12 cellular contexts compared by ENCODE assay signal in genomic region chr10:117449636-117450035, GRCh38.
DNase-seq lines count a peak whose midpoint lies in the region; ATAC-seq and TF ChIP-seq lines count a peak whose summit lies in the region.
"Had no signal": no experiment of that assay in that cellular context is flagged by ENCODE, and none has a peak within 500 bp of the region (broad histone marks: within the 10 kb centered on the region; RNA-seq: fewer than 3 reads in every experiment).

No MANE protein-coding gene starts in this region.

- BruUV-seq in A673 (replicated peaks; lab: Mats Ljungman, UMichigan), result no TSS peak

- DNase-seq in A673 (ENCODE audit: low spot score) (no peak), HEK293T (ENCODE audit: extremely low spot score) (peak; percentile 58), hepatocyte (ENCODE audit: low spot score) (no peak), hypothalamus (lab: John Stamatoyannopoulos, UW) (no peak), GM20000 (ENCODE audit: low spot score) (no peak)
- DNase-seq in stimulated activated CD4-positive, alpha-beta T cell treated with anti-CD3 and anti-CD28 coated beads, Interleukin-4, amount 100 ng/mL, for 24 hours, result no peak
- DNase-seq: activated CD4-positive, alpha-beta T cell treated with anti-CD3 and anti-CD28 coated beads for 4 hours; DMS79 treated with DMSO at 0.1 percent for 48 hours; Kasumi-1 had no signal

- no peaks in the 10 kb centered on the region for H3K79me2 ChIP-seq in hepatocyte

- no peak overlapping the region for H2AFZ ChIP-seq in hepatocyte

- POLR2A ChIA-PET in A673 (lab: Charles Lee; ENCODE audit: low non-redundant PET), result no interaction called here
- POLR2A ChIA-PET in HEK293T (lab: Yijun Ruan, JAX), result no interaction called here

- H3K9me3 ChIP-seq in A673 (ENCODE audit: low read depth, low read length, poor library complexity, severe bottlenecking) (no peaks in the 10 kb centered on the region), hepatocyte (ENCODE audit: low read depth) (no peaks in the 10 kb centered on the region)
- H3K9me3 ChIP-seq: upper lobe of left lung had no signal

- 83% methylated on average over 6 of the region's 6 CpGs for WGBS in hepatocyte (ENCODE audit: low lambda C conversion rate, missing lambda C conversion rate)

- no peak overlapping the region for H3K4me3 ChIP-seq in A673 (ENCODE audit: low read depth, low read length, poor library complexity, severe bottlenecking)
- H3K4me3 ChIP-seq in WI38 (ENCODE audit: low read depth, low read length), result no peak overlapping the region
- no peak overlapping the region for H3K4me3 ChIP-seq in hepatocyte
- H3K4me3 ChIP-seq: upper lobe of left lung had no signal

- H3K9me2 ChIP-seq in hepatocyte (replicated peaks; ENCODE audit: insufficient read depth), result no peaks in the 10 kb centered on the region

- H3K36me3 ChIP-seq in A673 (ENCODE audit: insufficient read depth, low read length, poor library complexity, severe bottlenecking) (no peaks in the 10 kb centered on the region), hepatocyte (replicated peaks; ENCODE audit: insufficient read depth, low read depth) (no peaks in the 10 kb centered on the region)
- H3K36me3 ChIP-seq: upper lobe of left lung had no signal

- TF ChIP-seq CTCF in A673 (conservative IDR thresholded peaks at IDR 0.05; ENCODE audit: low read depth, low read length) (0 out of 2 replicates have a peak, but pooled peaks have one; percentile 32), WI38 (IDR thresholded peaks at IDR 0.05; ENCODE audit: low read depth, low read length) (0 out of 2 replicates have a peak, but pooled peaks have one; percentile 4), hepatocyte (IDR thresholded peaks at IDR 0.05; ENCODE audit: poor library complexity) (peak; percentile 13), GM20000 (IDR thresholded peaks at IDR 0.05; ENCODE audit: extremely low read depth, missing control alignments) (no peak)

- H3K27ac ChIP-seq in A673 (ENCODE audit: low read depth, low read length, poor library complexity, severe bottlenecking) (no peak overlapping the region), hepatocyte (no peak overlapping the region)
- H3K27ac ChIP-seq: upper lobe of left lung had no signal

- intact Hi-C loops in A673 (cut with micrococcal nuclease; ENCODE audit: unreplicated experiment), result no loop called here

- no peaks in the 10 kb centered on the region for H4K20me1 ChIP-seq in hepatocyte (ENCODE audit: insufficient read depth, poor library complexity, severe bottlenecking)

- H3K4me1 ChIP-seq in A673 (ENCODE audit: insufficient read depth, low read length, poor library complexity, severe bottlenecking), result no peaks in the 10 kb centered on the region
- no peaks in the 10 kb centered on the region for H3K4me1 ChIP-seq in hepatocyte (ENCODE audit: insufficient read depth)
- H3K4me1 ChIP-seq: upper lobe of left lung had no signal

- ATAC-seq in GM21717 (IDR thresholded peaks at IDR 0.05; ENCODE audit: unreplicated experiment), result no peak

- H3K27me3 ChIP-seq in A673 (replicated peaks; ENCODE audit: insufficient read depth, low read depth, low read length, poor library complexity), result peaks cover 8% of the 10 kb centered on the region
- H3K27me3 ChIP-seq in hepatocyte, result no peaks in the 10 kb centered on the region
- H3K27me3 ChIP-seq: upper lobe of left lung had no signal

- CTCF ChIA-PET in A673 (lab: Charles Lee), result no interaction called here
- CTCF ChIA-PET in HEK293T (lab: Yijun Ruan, JAX), result interaction anchor here (0.6 to 2.0 kb wide), 6 partner anchors 9 to 1131 kb away, joined by 3 to 12 read pairs (median 4); no protein-coding TSS in a partner anchor

- H3K4me2 ChIP-seq in hepatocyte, result no peak overlapping the region

TF ChIP-seq in HEK293T, 16 proteins besides CTCF, POLR2A, EP300 and RAD21:
- TF ChIP-seq NFRKB (IDR thresholded peaks at IDR 0.05), result no peak
TF ChIP-seq in HEK293T: peak in this region for 0.
